ENCODE assay signal across 1 cellular context in genomic region chr19:11195681-11196080, GRCh38.
TF ChIP-seq lines count a peak whose summit lies in the region.

No MANE protein-coding gene starts in this region.

TF ChIP-seq in GM12878, 131 proteins besides CTCF, POLR2A, EP300 and RAD21:
- TF ChIP-seq LARP7 (IDR thresholded peaks at IDR 0.05) (no peak), RELA (IDR thresholded peaks at IDR 0.05; ENCODE audit: borderline replicate concordance, partially characterized antibody) (no peak), MLLT1 (IDR thresholded peaks at IDR 0.05) (no peak), ZBTB40 (IDR thresholded peaks at IDR 0.05; ENCODE audit: borderline replicate concordance) (no peak), IRF5 (IDR thresholded peaks at IDR 0.05; ENCODE audit: borderline replicate concordance) (no peak), FOXK2 (IDR thresholded peaks at IDR 0.05) (no peak), E4F1 (IDR thresholded peaks at IDR 0.05; ENCODE audit: borderline replicate concordance, partially characterized antibody) (no peak), NR2F1 (conservative IDR thresholded peaks at IDR 0.05) (no peak), CBX3 (IDR thresholded peaks at IDR 0.05; ENCODE audit: borderline replicate concordance, low read depth) (no peak), SUZ12 (IDR thresholded peaks at IDR 0.05; ENCODE audit: unreplicated experiment) (no peak), ZNF384 (IDR thresholded peaks at IDR 0.05; ENCODE audit: borderline replicate concordance, low read depth, low read length) (no peak), HCFC1 (IDR thresholded peaks at IDR 0.05; ENCODE audit: low read length) (no peak), CEBPB (IDR thresholded peaks at IDR 0.05; ENCODE audit: borderline replicate concordance in 1 of 2, low read depth in 2 of 2, low read length in 2 of 2) (no peak), NFIC (IDR thresholded peaks at IDR 0.05; ENCODE audit: low read depth, low read length) (no peak), BCL11A (IDR thresholded peaks at IDR 0.05; ENCODE audit: low read depth, low read length) (no peak)
